ENCODE assay signal across 19 cellular contexts in genomic region chrX:53340852-53341645, GRCh38. TPM values are rescaled to one million over a fixed set of nuclear protein-coding genes. Genes with fewer than 3 reads are reported as not detected.
DNase-seq lines count a peak whose midpoint lies in the region; ATAC-seq, FAIRE-seq and TF ChIP-seq lines count a peak whose summit lies in the region.
"Had no signal": no experiment of that assay in that cellular context is flagged by ENCODE, and none has a peak within 500 bp of the region (broad histone marks: within the 10 kb centered on the region; RNA-seq: fewer than 3 reads in every experiment).

No MANE protein-coding gene starts in this region.

- H3K36me3 ChIP-seq in HEK293 (ENCODE audit: control insufficient read depth in 2 of 2, insufficient read depth in 1 of 2, low read length in 2 of 2) (no peaks in the 10 kb centered on the region), bronchial epithelial cell (ENCODE audit: control insufficient read depth, insufficient read depth, low read length) (no peaks in the 10 kb centered on the region), testis (ENCODE audit: low read depth, missing control alignments) (no peaks in the 10 kb centered on the region), Karpas-422 (ENCODE audit: insufficient read depth, low read length) (no peaks in the 10 kb centered on the region)
- H3K36me3 ChIP-seq: BLaER1 treated with 17β-estradiol and CSF1 and Interleukin-3, amounts not matched to agents 10 nM and 100 nM had no signal

- H3K9me3 Mint-ChIP-seq in CD4-positive, alpha-beta T cell: no peaks in the 10 kb centered on the region
- H3K9me3 Mint-ChIP-seq: CD8-positive, alpha-beta memory T cell; IgD-negative memory B cell had no signal

- no peak for TF ChIP-seq POLR2A in testis (IDR thresholded peaks at IDR 0.05)

- H3K27ac ChIP-seq in HEK293 (ENCODE audit: extremely low read depth, low read depth, low read length) (no peak overlapping the region), testis (no peak overlapping the region), Karpas-422 (ENCODE audit: low read length) (no peak overlapping the region)
- no peak overlapping the region for H3K27ac ChIP-seq in CD4-positive, alpha-beta T cell (ENCODE audit: low read depth, low read length)
- H3K27ac ChIP-seq: BLaER1 treated with 17β-estradiol and CSF1 and Interleukin-3, amounts not matched to agents 10 nM and 100 nM; GM23248 had no signal

- DNase-seq in bronchial epithelial cell (ENCODE audit: low read depth): no peak
- peak; percentile 57 for DNase-seq in islet precursor cell
- DNase-seq in CD4-positive, alpha-beta T cell: no peak
- no peak for DNase-seq in testis
- no peak for DNase-seq in Karpas-422
- DNase-seq: CD8-positive, alpha-beta memory T cell; COR-L47; GDM1; GM23248 had no signal

- H3K27me3 ChIP-seq in bronchial epithelial cell (ENCODE audit: control insufficient read depth, insufficient read depth, low read length) (no peaks in the 10 kb centered on the region), testis (no peaks in the 10 kb centered on the region), Karpas-422 (ENCODE audit: low read length) (no peaks in the 10 kb centered on the region)
- H3K27me3 ChIP-seq in CD4-positive, alpha-beta T cell (ENCODE audit: control insufficient read depth, insufficient read depth, low read length): no peaks in the 10 kb centered on the region

- no peaks in the 10 kb centered on the region for H3K79me2 ChIP-seq in Karpas-422 (ENCODE audit: low read length)

- H3K4me3 ChIP-seq in HEK293 (ENCODE audit: low read depth, low read length) (no peak overlapping the region), bronchial epithelial cell (ENCODE audit: low read depth, low read length) (no peak overlapping the region), testis (no peak overlapping the region), Karpas-422 (ENCODE audit: low read length) (no peak overlapping the region)
- H3K4me3 ChIP-seq: BLaER1 treated with 17β-estradiol and CSF1 and Interleukin-3, amounts not matched to agents 10 nM and 100 nM; GM23248 had no signal

- no peaks in the 10 kb centered on the region for H3K36me3 Mint-ChIP-seq in CD4-positive, alpha-beta T cell (ENCODE audit: low read depth)
- H3K36me3 Mint-ChIP-seq: CD8-positive, alpha-beta memory T cell had no signal

- no peak for TF ChIP-seq CTCF in HEK293 (tag by site-specific recombination; IDR thresholded peaks at IDR 0.05)
- TF ChIP-seq CTCF in bronchial epithelial cell (IDR thresholded peaks at IDR 0.05; ENCODE audit: insufficient read depth, low read length, severe bottlenecking): no peak
- TF ChIP-seq CTCF in CD4-positive, alpha-beta T cell (IDR thresholded peaks at IDR 0.05): no peak
- no peak for TF ChIP-seq CTCF in testis (IDR thresholded peaks at IDR 0.05)

- WGBS in testis, 2 donors: 69 to 90% methylated on average over 2 to 11 of the region's 12 CpGs

- H3K9me3 ChIP-seq in HEK293 (ENCODE audit: control insufficient read depth, insufficient read depth, low read depth, low read length): peaks cover 4% of the 10 kb centered on the region
- H3K9me3 ChIP-seq in CD4-positive, alpha-beta T cell (ENCODE audit: control insufficient read depth, low read length): no peaks in the 10 kb centered on the region
- no peaks in the 10 kb centered on the region for H3K9me3 ChIP-seq in testis
- no peaks in the 10 kb centered on the region for H3K9me3 ChIP-seq in Karpas-422 (ENCODE audit: low read length)

- no peak overlapping the region for H3K4me3 Mint-ChIP-seq in CD4-positive, alpha-beta T cell
- H3K4me3 Mint-ChIP-seq: B cell; CD8-positive, alpha-beta memory T cell; IgD-negative memory B cell had no signal

- no peak overlapping the region for H3K27ac Mint-ChIP-seq in CD4-positive, alpha-beta T cell
- H3K27ac Mint-ChIP-seq: B cell; CD8-positive, alpha-beta memory T cell; IgD-negative memory B cell had no signal

- no peak overlapping the region for H3K4me2 ChIP-seq in Karpas-422 (ENCODE audit: low read depth, low read length, poor library complexity, severe bottlenecking)
- H3K4me2 ChIP-seq: BLaER1 treated with 17β-estradiol and CSF1 and Interleukin-3, amounts not matched to agents 10 nM and 100 nM had no signal

- POLR2A ChIA-PET in HEK293 (lab: Yijun Ruan, JAX): no interaction called here
- POLR2A ChIA-PET in CD4-positive, alpha-beta T cell (lab: Charles Lee): no interaction called here

- intact Hi-C loops in CD4-positive, alpha-beta T cell (cut with DNase I, micrococcal nuclease): no loop called here
- intact Hi-C loops in testis (cut with DNase I; ENCODE audit: low total_unique reads): no loop called here

- no peak overlapping the region for H2AFZ ChIP-seq in Karpas-422 (ENCODE audit: low read length)
- H2AFZ ChIP-seq: GM23248 had no signal

- H3K4me1 ChIP-seq in HEK293 (ENCODE audit: control insufficient read depth, insufficient read depth, low read length): no peaks in the 10 kb centered on the region
- no peaks in the 10 kb centered on the region for H3K4me1 ChIP-seq in testis
- no peaks in the 10 kb centered on the region for H3K4me1 ChIP-seq in Karpas-422 (ENCODE audit: low read length)

- H3K9ac ChIP-seq in Karpas-422 (ENCODE audit: low read length): no peak overlapping the region
- H3K9ac ChIP-seq: BLaER1 treated with 17β-estradiol and CSF1 and Interleukin-3, amounts not matched to agents 10 nM and 100 nM; GM23248 had no signal

- no peaks in the 10 kb centered on the region for H3K4me1 Mint-ChIP-seq in CD4-positive, alpha-beta T cell (ENCODE audit: low read depth)
- H3K4me1 Mint-ChIP-seq: B cell; CD8-positive, alpha-beta memory T cell; IgD-negative memory B cell had no signal

- no peaks in the 10 kb centered on the region for H4K20me1 ChIP-seq in Karpas-422 (ENCODE audit: insufficient read depth, low read depth, low read length)
- H4K20me1 ChIP-seq: BLaER1 treated with 17β-estradiol and CSF1 and Interleukin-3, amounts not matched to agents 10 nM and 100 nM had no signal

- peak; percentile 89 for FAIRE-seq in bronchial epithelial cell (lab: Jason Lieb, UNC)
- FAIRE-seq: D721Med, GM12892, GM18507, H54, HepG2 had no signal

- H3K9me2 ChIP-seq in Karpas-422 (replicated peaks; ENCODE audit: insufficient read depth, low read length): no peaks in the 10 kb centered on the region

- CTCF ChIA-PET in HEK293 (lab: Yijun Ruan, JAX): interaction anchor here (0.6 to 1.9 kb wide), 7 partner anchors 9 to 141 kb away, joined by 3 to 6 read pairs (median 5); no protein-coding TSS in a partner anchor
- CTCF ChIA-PET in CD4-positive, alpha-beta T cell (lab: Charles Lee): interaction anchor here (1.7 kb wide), 1 partner anchor 28 kb away, joined by 4 read pairs; no protein-coding TSS in a partner anchor

- no peak for ATAC-seq in CD4-positive, alpha-beta T cell (ENCODE audit: poor library complexity)
- ATAC-seq: HCT116, HepG2 had no signal

- no peaks in the 10 kb centered on the region for H3K27me3 Mint-ChIP-seq in CD4-positive, alpha-beta T cell
- H3K27me3 Mint-ChIP-seq: B cell had no signal

TF ChIP-seq in HEK293, 187 proteins besides CTCF, POLR2A, EP300 and RAD21:
- TF ChIP-seq ZNF791 (tag by site-specific recombination; IDR thresholded peaks at IDR 0.05) (no peak), SCRT1 (tag by site-specific recombination; IDR thresholded peaks at IDR 0.05; ENCODE audit: borderline replicate concordance) (peak; percentile 61), SCRT2 (tag by site-specific recombination; IDR thresholded peaks at IDR 0.05) (peak; percentile 47; the same call in 1 of the 2 replicates)

RNA-seq across cellular contexts. Expression of gene IQSEC2, which starts 59.7 kb away (rescaled TPM):
- total RNA-seq in bronchial epithelial cell (3.4 and 5.9 TPM in 2 replicates), testis (10 to 100 TPM; 15.6 to 19.9 TPM)
- total RNA-seq in CD4-positive, alpha-beta T cell: 1 to 10 TPM in 1 of 2 experiments, under 1 TPM in 1; 0.85 to 2.2 TPM
- polyA plus RNA-seq in testis (ENCODE audit: insufficient read depth, low read depth, low replicate concordance): 19.3 TPM
- 0.07 TPM in 1 of 2 replicates, not detected in the other for total RNA-seq in Karpas-422 (2014; rRNA removed; shearing (Covaris generic); ENCODE audit: low replicate concordance)
- polyA plus RNA-seq: IgD-negative memory B cell had no signal
